ENCODE assay signal across 9 cellular contexts in the genomic region with DNA sequence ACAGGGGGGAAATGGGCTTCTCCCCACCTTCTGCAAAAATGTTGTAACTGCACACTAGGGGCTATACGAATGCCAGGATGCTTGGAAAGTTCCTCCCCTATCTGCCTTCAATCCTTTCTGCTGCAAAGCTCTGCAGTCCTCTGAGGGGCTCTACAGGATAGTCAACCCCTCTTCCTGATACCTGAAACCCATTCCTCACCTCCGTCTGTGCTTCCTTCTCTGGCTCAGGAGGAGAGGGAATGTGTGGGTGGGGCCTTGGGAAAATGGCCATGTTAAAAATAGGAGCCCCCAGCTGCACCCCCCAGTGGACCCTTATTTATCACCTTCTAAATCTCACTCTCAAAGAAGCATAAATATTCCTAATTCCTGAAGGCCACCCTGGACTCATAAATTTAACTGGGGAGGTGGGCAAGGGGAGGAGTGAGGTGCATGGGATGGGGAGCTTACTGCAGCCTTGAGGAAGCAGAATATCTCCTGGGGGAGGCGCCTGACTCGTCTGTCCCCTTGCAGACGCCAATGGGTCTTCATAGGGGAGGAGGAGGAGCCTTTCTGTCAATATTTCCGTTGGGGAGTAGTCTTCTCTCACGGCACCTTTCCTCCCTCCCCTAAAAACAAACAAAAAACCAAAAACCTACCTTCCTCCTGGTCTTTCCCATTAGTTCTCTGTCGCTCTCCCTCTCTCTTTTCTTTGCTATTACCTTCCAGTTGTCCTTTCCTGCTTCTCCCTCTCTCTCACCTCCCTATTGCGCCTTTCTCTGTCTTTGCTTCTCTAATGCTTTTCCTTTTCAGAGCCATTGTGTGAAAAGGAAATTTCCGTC. TPM values are rescaled to one million over a fixed set of nuclear protein-coding genes. Genes with fewer than 3 reads are reported as not detected.
DNase-seq lines count a peak whose midpoint lies in the region; ATAC-seq, FAIRE-seq and TF ChIP-seq lines count a peak whose summit lies in the region.
"Had no signal": no experiment of that assay in that cellular context is flagged by ENCODE, and none has a peak within 500 bp of the region (broad histone marks: within the 10 kb centered on the region; RNA-seq: fewer than 3 reads in every experiment).

No MANE protein-coding gene starts in this region.

- RAD21 ChIA-PET in GM12878 (lab: Charles Lee; ENCODE audit: unreplicated experiment), result interaction anchor here (0.5 to 2.8 kb wide), 12 partner anchors 10 to 138 kb away, joined by 3 to 22 read pairs (median 4); partner anchors contain the start of genes CBX5, COPZ1 and HNRNPA1

- H3K9ac ChIP-seq in OCI-LY1 (ENCODE audit: low read length) (peak overlapping the region; percentile 81), GM12878 (ENCODE audit: control insufficient read depth, insufficient read depth, low read length) (peak overlapping the region; percentile 89)

- ATAC-seq in GM21529 (IDR thresholded peaks at IDR 0.05; ENCODE audit: unreplicated experiment) (peak; percentile 42), GM12878 (peak; percentile 62), HG02938 (IDR thresholded peaks at IDR 0.05; ENCODE audit: unreplicated experiment) (no peak)

- DNase-seq in BE2C (no peak), GM12878 (ENCODE audit: low read depth, low spot score) (peak; percentile 30), lower leg skin (ENCODE audit: low spot score in 2 of 2) (no peak), vagina (ENCODE audit: extremely low spot score in 2 of 2) (no peak), SIG-M5 (lab: John Stamatoyannopoulos, UW) (no peak)

- H2AFZ ChIP-seq in OCI-LY1 (ENCODE audit: low read length) (no peak overlapping the region), GM12878 (ENCODE audit: control insufficient read depth, low read depth, low read length) (peak overlapping the region; percentile 95)

- POLR2A ChIA-PET in GM12878 (lab: Charles Lee), result interaction anchor here (0.9 to 3.8 kb wide), 7 partner anchors 22 to 98 kb away, joined by 3 to 29 read pairs (median 4); partner anchors contain the start of genes CBX5 and HNRNPA1

- H3K4me3 ChIP-seq in BE2C (ENCODE audit: low read depth, low read length) (peak overlapping the region; percentile 86), OCI-LY1 (ENCODE audit: low read depth, low read length, poor library complexity, severe bottlenecking) (peak overlapping the region; percentile 71), GM12878 (peak overlapping the region; percentile 84), lower leg skin (ENCODE audit: low read depth, poor library complexity, severe bottlenecking) (peak overlapping the region; percentile 70), vagina (peak overlapping the region; percentile 52 to 75)

- TF ChIP-seq EP300 in GM12878 (IDR thresholded peaks at IDR 0.05; ENCODE audit: borderline replicate concordance in 1 of 2, control insufficient read depth in 1 of 2, low read depth in 2 of 2, low read length in 2 of 2), result no peak

- no peaks in the 10 kb centered on the region for H3K9me2 ChIP-seq in OCI-LY1 (ENCODE audit: low read depth, low read length)

- SMC1A ChIA-PET in GM12878 (lab: Charles Lee; ENCODE audit: uncharacterized antibody, unreplicated experiment), result interaction anchor here (0.6 to 2.6 kb wide), 15 partner anchors 11 to 142 kb away, joined by 3 to 13 read pairs (median 6); partner anchors contain the start of genes CBX5, COPZ1 and HNRNPA1

- H3K36me3 ChIP-seq in BE2C (no peaks in the 10 kb centered on the region), OCI-LY1 (ENCODE audit: insufficient read depth, low read length) (no peaks in the 10 kb centered on the region), GM12878 (ENCODE audit: control insufficient read depth in 2 of 2, insufficient read depth in 2 of 2, low read length in 1 of 2) (no peaks in the 10 kb centered on the region), vagina (no peaks in the 10 kb centered on the region)

- TF ChIP-seq POLR2A in GM12878 (IDR thresholded peaks at IDR 0.05; ENCODE audit: low read depth, low read length), result no peak
- TF ChIP-seq POLR2A in lower leg skin (IDR thresholded peaks at IDR 0.05), result no peak
- peak in 1 of 2 donors; percentile 16 for TF ChIP-seq POLR2A in vagina (IDR thresholded peaks at IDR 0.05)

- FAIRE-seq in GM12878 (lab: Jason Lieb, UNC), result peak; percentile 81

- peaks cover 27% of the 10 kb centered on the region for H3K4me1 ChIP-seq in BE2C
- H3K4me1 ChIP-seq in OCI-LY1 (ENCODE audit: insufficient read depth, low read length, severe bottlenecking), result peaks cover 30% of the 10 kb centered on the region
- peaks cover 12% of the 10 kb centered on the region for H3K4me1 ChIP-seq in GM12878 (ENCODE audit: control insufficient read depth, insufficient read depth, low read length)
- H3K4me1 ChIP-seq in vagina, result peaks cover 32% of the 10 kb centered on the region

- in situ Hi-C loops in GM12878 (cut with MboI), result no loop called here

- H3K27me3 ChIP-seq in BE2C (no peaks in the 10 kb centered on the region), OCI-LY1 (ENCODE audit: insufficient read depth, low read length) (no peaks in the 10 kb centered on the region), GM12878 (replicated peaks in 1 of 2; ENCODE audit: control insufficient read depth in 2 of 2, insufficient read depth in 2 of 2, low read length in 1 of 2) (no peaks in the 10 kb centered on the region), vagina (no peaks in the 10 kb centered on the region)

- TF ChIP-seq RAD21 in GM12878 (IDR thresholded peaks at IDR 0.05; ENCODE audit: insufficient read depth, low read depth, low read length), result no peak

- H3K27ac ChIP-seq in OCI-LY1 (ENCODE audit: low read depth, low read length, poor library complexity, severe bottlenecking) (peak overlapping the region; percentile 79), GM12878 (ENCODE audit: control insufficient read depth, insufficient read depth) (peak overlapping the region; percentile 92), vagina (peak overlapping the region; percentile 92)

- CTCF ChIA-PET in GM12878 (lab: Yijun Ruan, JAX), result interaction anchor here (0.6 to 8.6 kb wide), 21 partner anchors 10 to 326 kb away, joined by 3 to 116 read pairs (median 5); partner anchors contain the start of gene COPZ1

- H4K20me1 ChIP-seq in OCI-LY1 (ENCODE audit: insufficient read depth, low read length) (no peaks in the 10 kb centered on the region), GM12878 (ENCODE audit: control insufficient read depth, insufficient read depth) (no peaks in the 10 kb centered on the region)

- BruUV-seq in GM12878 (replicated peaks; lab: Mats Ljungman, UMichigan), result TSS peak; percentile 76

- no peaks in the 10 kb centered on the region for H3F3A ChIP-seq in OCI-LY1 (ENCODE audit: insufficient read depth, low read length)

- H3K9me3 ChIP-seq in BE2C (no peaks in the 10 kb centered on the region), OCI-LY1 (ENCODE audit: low read length) (no peaks in the 10 kb centered on the region), GM12878 (replicated peaks; ENCODE audit: control insufficient read depth, insufficient read depth, low read length) (no peaks in the 10 kb centered on the region), vagina (no peaks in the 10 kb centered on the region)

- no peaks in the 10 kb centered on the region for H3K79me2 ChIP-seq in OCI-LY1 (ENCODE audit: insufficient read depth, low read length)
- H3K79me2 ChIP-seq in GM12878 (ENCODE audit: control insufficient read depth, insufficient read depth, low read length), result no peaks in the 10 kb centered on the region

- H3K4me2 ChIP-seq in OCI-LY1 (ENCODE audit: low read length) (peak overlapping the region; percentile 96), GM12878 (ENCODE audit: control insufficient read depth, insufficient read depth) (peak overlapping the region; percentile 92)

- TF ChIP-seq CTCF in BE2C (IDR thresholded peaks at IDR 0.05; ENCODE audit: low read depth, low read length) (no peak), OCI-LY1 (IDR thresholded peaks at IDR 0.05; ENCODE audit: low read length) (no peak), GM12878 (IDR thresholded peaks at IDR 0.05 in 2 of 3, conservative IDR thresholded peaks at IDR 0.05 in 1 of 3; ENCODE audit: control insufficient read depth in 2 of 3, extremely low read depth in 1 of 3, insufficient read depth in 1 of 3, low read depth in 3 of 3, low read length in 3 of 3) (no peak), lower leg skin (IDR thresholded peaks at IDR 0.05) (no peak), vagina (IDR thresholded peaks at IDR 0.05) (no peak)

- intact Hi-C loops in GM12878 (cut with micrococcal nuclease; ENCODE audit: unreplicated experiment), result loop anchor here (2.0 kb wide), 2 partner anchors 33 to 137 kb away; partner anchors contain the start of gene COPZ1
- intact Hi-C loops in lower leg skin (cut with DNase I; ENCODE audit: low total_unique reads), result no loop called here
- intact Hi-C loops in vagina (cut with DNase I), result loop anchor here (5.0 kb wide), 1 partner anchor 76 kb away; the partner anchor contains the start of genes CBX5 and HNRNPA1

- 3% methylated on average over 10 of the region's 10 CpGs for WGBS in GM12878 (ENCODE audit: insufficient coverage, insufficient replicate concordance, low lambda C conversion rate, missing lambda C conversion rate)
- WGBS in lower leg skin, 2 donors, result 19 to 26% methylated on average over 10 of the region's 10 CpGs

RNA-seq across cellular contexts. Expression of gene GPR84, which starts 6.3 kb away (rescaled TPM):
- polyA plus RNA-seq in BE2C (2012; ENCODE audit: insufficient read depth, insufficient read length, low read depth), result not detected
- total RNA-seq in GM12878 (2013; cell fraction: nucleolus; rRNA removed), result 0.48 and 1.2 TPM in 2 replicates
- 2.4 and 3.4 TPM in 2 replicates for total RNA-seq in GM12878 (2014; rRNA removed)
- 1.9 and 2.0 TPM in 2 replicates for total RNA-seq in GM12878 (2014; rRNA removed; fragmentation: Illumina TruSeq; extraction: Trizol)
- total RNA-seq in GM12878 (2021), result 3.7 and 4.0 TPM in 2 replicates
- polyA plus RNA-seq in GM12878 (2011; ENCODE audit: low read depth), result 0.30 TPM
- 0.12 and 0.37 TPM in 2 replicates for polyA plus RNA-seq in GM12878 (2011; rRNA removed)
- 0.48 and 0.65 TPM in 2 replicates for polyA plus RNA-seq in GM12878 (2011; cell fraction: cytosol; rRNA removed)
- polyA plus RNA-seq in GM12878 (2011; cell fraction: nucleus; rRNA removed), result 2.1 and 2.3 TPM in 2 replicates
- polyA plus RNA-seq in GM12878 (2012), result 0.56 and 0.58 TPM in 2 replicates
- 1.6 and 4.1 TPM in 2 replicates for polyA plus RNA-seq in GM12878 (2014; fragmentation: Illumina TruSeq; extraction: Trizol)
- 1 to 10 TPM; 2.1 to 4.7 TPM for polyA plus RNA-seq in GM12878 (2014; fragmentation: Nextera tagmentation; extraction: Ambion mirVana)
- polyA plus RNA-seq in GM12878 (2014; rRNA removed), result 2.4 and 3.2 TPM in 2 replicates
- 1 to 10 TPM; 2.7 to 4.0 TPM for polyA plus RNA-seq in GM12878 (2016; fragmentation: Nextera tagmentation; extraction: Ambion mirVana)
- 1.2 and 1.4 TPM in 2 replicates for polyA minus RNA-seq in GM12878 (2011; rRNA and poly(A)+ RNA removed)
- polyA minus RNA-seq in GM12878 (2011; cell fraction: cytosol; rRNA and poly(A)+ RNA removed), result not detected in 2 replicates
- polyA minus RNA-seq in GM12878 (2011; cell fraction: nucleus; rRNA and poly(A)+ RNA removed), result 1.5 and 1.6 TPM in 2 replicates
- under 1 TPM in 1 of 4 donors, not detected in 3; 0.42 TPM for total RNA-seq in lower leg skin
- not detected for total RNA-seq in vagina
- total RNA-seq: neural crest cell had no signal

RNA-seq across cellular contexts. Expression of gene ZNF385A, which starts 26.5 kb away (rescaled TPM):
- 25.0 TPM for polyA plus RNA-seq in BE2C (2012; ENCODE audit: insufficient read depth, insufficient read length, low read depth)
- total RNA-seq in GM12878 (2013; cell fraction: nucleolus; rRNA removed), result 0.67 TPM in 1 of 2 replicates, not detected in the other
- total RNA-seq in GM12878 (2014; rRNA removed) (1.8 and 1.9 TPM in 2 replicates), GM12878 (2014; rRNA removed; fragmentation: Illumina TruSeq; extraction: Trizol) (1.2 and 1.3 TPM in 2 replicates), GM12878 (2021) (23.3 and 23.5 TPM in 2 replicates), lower leg skin (100 to 1,000 TPM in 3 of 4 donors, 10 to 100 TPM in 1; 89.0 to 183 (median 146) TPM), vagina (38.8 TPM)
- 2.4 TPM for polyA plus RNA-seq in GM12878 (2011; ENCODE audit: low read depth)
- polyA plus RNA-seq in GM12878 (2011; rRNA removed) (0.24 and 2.0 TPM in 2 replicates), GM12878 (2014; fragmentation: Illumina TruSeq; extraction: Trizol) (4.6 and 10.4 TPM in 2 replicates), GM12878 (2014; fragmentation: Nextera tagmentation; extraction: Ambion mirVana) (under 1 TPM; 0.26 to 0.62 TPM), GM12878 (2014; rRNA removed) (7.7 and 10.8 TPM in 2 replicates), GM12878 (2016; fragmentation: Nextera tagmentation; extraction: Ambion mirVana) (10 to 100 TPM; 24.6 to 26.1 TPM)
- 3.3 and 4.0 TPM in 2 replicates for polyA plus RNA-seq in GM12878 (2011; cell fraction: cytosol; rRNA removed)
- 3.3 and 4.9 TPM in 2 replicates for polyA plus RNA-seq in GM12878 (2011; cell fraction: nucleus; rRNA removed)
- 7.4 and 9.2 TPM in 2 replicates for polyA plus RNA-seq in GM12878 (2012)
- 1.5 and 1.9 TPM in 2 replicates for polyA minus RNA-seq in GM12878 (2011; rRNA and poly(A)+ RNA removed)
- polyA minus RNA-seq in GM12878 (2011; cell fraction: cytosol; rRNA and poly(A)+ RNA removed), result 3.4 and 4.4 TPM in 2 replicates
- polyA minus RNA-seq in GM12878 (2011; cell fraction: nucleus; rRNA and poly(A)+ RNA removed), result 0.85 and 1.1 TPM in 2 replicates

RNA-seq across cellular contexts. Expression of gene COPZ1, which starts 33.1 kb away (rescaled TPM):
- polyA plus RNA-seq in BE2C (2012; ENCODE audit: insufficient read depth, insufficient read length, low read depth), result 156 TPM
- 36.9 and 40.6 TPM in 2 replicates for total RNA-seq in GM12878 (2013; cell fraction: nucleolus; rRNA removed)
- total RNA-seq in GM12878 (2014; rRNA removed) (112 and 131 TPM in 2 replicates), GM12878 (2014; rRNA removed; fragmentation: Illumina TruSeq; extraction: Trizol) (128 and 130 TPM in 2 replicates), GM12878 (2021) (120 and 135 TPM in 2 replicates), lower leg skin (10 to 100 TPM; 55.6 to 86.5 (median 69.4) TPM), vagina (47.6 TPM)
- polyA plus RNA-seq in GM12878 (2011; ENCODE audit: low read depth), result 388 TPM
- polyA plus RNA-seq in GM12878 (2011; rRNA removed) (263 and 302 TPM in 2 replicates), GM12878 (2014; fragmentation: Illumina TruSeq; extraction: Trizol) (177 and 205 TPM in 2 replicates), GM12878 (2014; fragmentation: Nextera tagmentation; extraction: Ambion mirVana) (100 to 1,000 TPM; 260 to 378 TPM), GM12878 (2014; rRNA removed) (123 and 129 TPM in 2 replicates), GM12878 (2016; fragmentation: Nextera tagmentation; extraction: Ambion mirVana) (100 to 1,000 TPM; 192 to 209 TPM)
- polyA plus RNA-seq in GM12878 (2011; cell fraction: cytosol; rRNA removed), result 160 and 175 TPM in 2 replicates
- polyA plus RNA-seq in GM12878 (2011; cell fraction: nucleus; rRNA removed), result 84.2 and 90.6 TPM in 2 replicates
- 175 and 272 TPM in 2 replicates for polyA plus RNA-seq in GM12878 (2012)
- polyA minus RNA-seq in GM12878 (2011; rRNA and poly(A)+ RNA removed), result 116 and 125 TPM in 2 replicates
- polyA minus RNA-seq in GM12878 (2011; cell fraction: cytosol; rRNA and poly(A)+ RNA removed), result 76.0 and 85.0 TPM in 2 replicates
- 17.7 and 20.6 TPM in 2 replicates for polyA minus RNA-seq in GM12878 (2011; cell fraction: nucleus; rRNA and poly(A)+ RNA removed)

RNA-seq across cellular contexts. Expression of gene NFE2, which starts 57.2 kb away (rescaled TPM):
- 0.97 TPM for polyA plus RNA-seq in BE2C (2012; ENCODE audit: insufficient read depth, insufficient read length, low read depth)
- total RNA-seq in GM12878 (2013; cell fraction: nucleolus; rRNA removed), result not detected in 2 replicates
- total RNA-seq in GM12878 (2014; rRNA removed) (not detected in 2 replicates), GM12878 (2014; rRNA removed; fragmentation: Illumina TruSeq; extraction: Trizol) (not detected in 2 replicates), GM12878 (2021) (0.28 TPM in 1 of 2 replicates, not detected in the other), lower leg skin (10 to 100 TPM in 2 of 4 donors, 1 to 10 TPM in 2; 2.5 to 18.6 (median 8.1) TPM), vagina (not detected)
- polyA plus RNA-seq in GM12878 (2011; ENCODE audit: low read depth), result not detected
- polyA plus RNA-seq in GM12878 (2011; rRNA removed) (not detected in 2 replicates), GM12878 (2014; fragmentation: Illumina TruSeq; extraction: Trizol) (not detected in 2 replicates), GM12878 (2014; fragmentation: Nextera tagmentation; extraction: Ambion mirVana) (not detected), GM12878 (2014; rRNA removed) (0.06 TPM in 1 of 2 replicates, not detected in the other), GM12878 (2016; fragmentation: Nextera tagmentation; extraction: Ambion mirVana) (not detected)
- polyA plus RNA-seq in GM12878 (2011; cell fraction: cytosol; rRNA removed), result not detected in 2 replicates
- polyA plus RNA-seq in GM12878 (2011; cell fraction: nucleus; rRNA removed), result 0.10 TPM in 1 of 2 replicates, not detected in the other
- polyA plus RNA-seq in GM12878 (2012), result not detected in 2 replicates
- not detected in 2 replicates for polyA minus RNA-seq in GM12878 (2011; rRNA and poly(A)+ RNA removed)
- polyA minus RNA-seq in GM12878 (2011; cell fraction: cytosol; rRNA and poly(A)+ RNA removed), result not detected in 2 replicates
- polyA minus RNA-seq in GM12878 (2011; cell fraction: nucleus; rRNA and poly(A)+ RNA removed), result not detected in 2 replicates
- total RNA-seq: neural crest cell had no signal
